1 cellular context compared by ENCODE assay signal in genomic region chr7:149844445-149844844, GRCh38.
A peak's percentile ranks its signal among the peaks of the same experiment; 100 is the strongest.
TF ChIP-seq lines count a peak whose summit lies in the region.

No MANE protein-coding gene starts in this region.

TF ChIP-seq in HepG2, 621 proteins besides CTCF, POLR2A, EP300 and RAD21:
- peak; percentile 52; the same call in 1 of the 2 replicates for TF ChIP-seq ATF7 (IDR thresholded peaks at IDR 0.05)
- TF ChIP-seq ATF7 (CRISPR knock-in tag; IDR thresholded peaks at IDR 0.05) = no peak
- TF ChIP-seq CREB1 (IDR thresholded peaks at IDR 0.05) = peak; percentile 71
- no peak for TF ChIP-seq CREB1 (CRISPR knock-in tag; IDR thresholded peaks at IDR 0.05)
- TF ChIP-seq TAF15 (IDR thresholded peaks at IDR 0.05; ENCODE audit: low read depth, low read length, poor library complexity, severe bottlenecking) = no peak
